ENCODE assay signal across 17 cellular contexts in the genomic region with DNA sequence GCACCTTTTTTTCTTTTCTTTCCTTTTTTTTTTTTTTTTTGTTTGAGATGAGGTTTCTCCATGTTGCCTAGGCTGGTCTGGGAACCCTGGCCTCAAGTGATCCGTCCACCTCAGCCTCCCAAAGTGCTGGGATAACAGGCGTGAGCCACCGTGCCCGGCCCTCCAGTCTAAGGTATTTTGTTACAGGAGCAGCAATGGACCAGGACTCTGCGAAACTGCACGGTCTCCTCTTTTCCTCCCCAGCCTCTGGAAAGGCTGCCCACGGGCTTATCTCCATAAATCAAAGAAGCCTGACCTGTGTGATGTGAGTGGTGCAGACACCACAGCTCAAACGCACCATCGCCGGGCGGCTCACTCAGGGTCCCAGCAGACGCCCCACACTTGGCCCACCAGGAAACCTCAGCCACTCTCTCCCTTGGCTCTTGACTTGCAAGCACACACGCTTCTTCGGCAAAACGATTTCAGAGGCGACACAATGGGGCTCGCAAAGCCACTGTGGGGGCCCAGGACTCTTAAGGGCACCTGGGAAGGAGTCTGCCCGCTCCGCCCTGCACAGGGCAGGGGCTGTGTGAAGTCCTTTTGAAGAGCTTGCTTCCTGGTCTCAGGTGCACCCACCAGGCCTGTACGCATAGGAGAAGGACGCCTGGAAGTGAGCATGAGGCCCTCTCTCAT. TPM values are rescaled to one million over a fixed set of nuclear protein-coding genes. Genes with fewer than 3 reads are reported as not detected.
DNase-seq lines count a peak whose midpoint lies in the region; ATAC-seq, FAIRE-seq and TF ChIP-seq lines count a peak whose summit lies in the region.
"Had no signal": no experiment of that assay in that cellular context is flagged by ENCODE, and none has a peak within 500 bp of the region (broad histone marks: within the 10 kb centered on the region; RNA-seq: fewer than 3 reads in every experiment).

No MANE protein-coding gene starts in this region.

- peaks cover 28 to 40% (median 35%) of the 10 kb centered on the region in 3 donors for H3K27me3 Mint-ChIP-seq in CD14-positive monocyte (ENCODE audit: low read depth in 3 of 3)
- peaks cover 34% of the 10 kb centered on the region for H3K27me3 Mint-ChIP-seq in chondrocyte (ENCODE audit: low read depth)
- H3K27me3 Mint-ChIP-seq in mesothelial cell of epicardium (ENCODE audit: low read depth) = no peaks in the 10 kb centered on the region
- peaks cover 13% of the 10 kb centered on the region for H3K27me3 Mint-ChIP-seq in endothelial cell (ENCODE audit: unreplicated experiment)
- H3K27me3 Mint-ChIP-seq: CD4-positive, alpha-beta memory T cell had no signal

- H3K27ac Mint-ChIP-seq in CD14-positive monocyte (peak overlapping the region in 4 of 7 donors; percentile 13 to 81 (median 60)), chondrocyte (ENCODE audit: unreplicated experiment) (no peak overlapping the region), mesothelial cell of epicardium (peak overlapping the region; percentile 30), endothelial cell (ENCODE audit: unreplicated experiment) (no peak overlapping the region)
- peak overlapping the region; percentile 32 for H3K27ac Mint-ChIP-seq in stimulated activated effector memory CD8-positive, alpha-beta T cell treated with anti-CD3 and anti-CD28 coated beads, Interleukin-12 subunit alpha, Interleukin-12 subunit beta, amount 100 ng/mL, for 72 hours
- H3K27ac Mint-ChIP-seq: GM23338, IgD-negative memory B cell had no signal

- no peak for TF ChIP-seq CTCF in CD14-positive monocyte (IDR thresholded peaks at IDR 0.05)
- no peak for TF ChIP-seq CTCF in chondrocyte (IDR thresholded peaks at IDR 0.05)
- TF ChIP-seq CTCF in mesothelial cell of epicardium (IDR thresholded peaks at IDR 0.05; ENCODE audit: unreplicated experiment) = no peak
- no peak for TF ChIP-seq CTCF in endothelial cell (IDR thresholded peaks at IDR 0.05; ENCODE audit: unreplicated experiment)

- FAIRE-seq in HTR-8/SVneo (lab: Jason Lieb, UNC) = no peak
- FAIRE-seq: G401.6, GM12891 had no signal

- DNase-seq in CD14-positive monocyte (ENCODE audit: low spot score) (peak; percentile 32), chondrocyte (ENCODE audit: low spot score) (peak; percentile 77), mesothelial cell of epicardium (ENCODE audit: low spot score in 2 of 2, unreplicated experiment in 2 of 2) (no peak), HTR-8/SVneo (ENCODE audit: insufficient read length, low spot score) (no peak), endothelial cell (ENCODE audit: low spot score) (no peak)
- DNase-seq in stimulated activated effector memory CD8-positive, alpha-beta T cell treated with anti-CD3 and anti-CD28 coated beads, Interleukin-12 subunit alpha, Interleukin-12 subunit beta, amount 100 ng/mL, for 72 hours (ENCODE audit: low spot score in 2 of 2) = no peak
- DNase-seq: ACHN; CD4-positive, alpha-beta memory T cell; DMS79 treated with DMSO at 0.1 percent for 48 hours; EL; H7 had no signal

- peaks cover 0 to 4% (median 0%) of the 10 kb centered on the region in 7 donors for H3K9me3 Mint-ChIP-seq in CD14-positive monocyte
- H3K9me3 Mint-ChIP-seq in chondrocyte (ENCODE audit: low read depth) = no peaks in the 10 kb centered on the region
- H3K9me3 Mint-ChIP-seq in mesothelial cell of epicardium = no peaks in the 10 kb centered on the region
- no peaks in the 10 kb centered on the region for H3K9me3 Mint-ChIP-seq in stimulated activated effector memory CD8-positive, alpha-beta T cell treated with anti-CD3 and anti-CD28 coated beads, Interleukin-12 subunit alpha, Interleukin-12 subunit beta, amount 100 ng/mL, for 72 hours
- no peaks in the 10 kb centered on the region for H3K9me3 Mint-ChIP-seq in endothelial cell (ENCODE audit: unreplicated experiment)
- H3K9me3 Mint-ChIP-seq: CD4-positive, alpha-beta memory T cell; GM23338; IgD-negative memory B cell had no signal

- peak overlapping the region in 1 of 2 donors; percentile 64 for H3K4me3 Mint-ChIP-seq in CD14-positive monocyte
- no peak overlapping the region for H3K4me3 Mint-ChIP-seq in chondrocyte (ENCODE audit: unreplicated experiment)
- H3K4me3 Mint-ChIP-seq in mesothelial cell of epicardium = no peak overlapping the region
- H3K4me3 Mint-ChIP-seq in stimulated activated effector memory CD8-positive, alpha-beta T cell treated with anti-CD3 and anti-CD28 coated beads, Interleukin-12 subunit alpha, Interleukin-12 subunit beta, amount 100 ng/mL, for 72 hours = no peak overlapping the region
- H3K4me3 Mint-ChIP-seq in endothelial cell (ENCODE audit: unreplicated experiment) = no peak overlapping the region
- H3K4me3 Mint-ChIP-seq: CD4-positive, alpha-beta memory T cell; GM23338; IgD-negative memory B cell had no signal

- H3K36me3 Mint-ChIP-seq in CD14-positive monocyte (no peaks in the 10 kb centered on the region), chondrocyte (ENCODE audit: low read depth) (no peaks in the 10 kb centered on the region), mesothelial cell of epicardium (peaks cover 34% of the 10 kb centered on the region), endothelial cell (ENCODE audit: low read depth, unreplicated experiment) (peaks cover 34% of the 10 kb centered on the region)
- H3K36me3 Mint-ChIP-seq in stimulated activated effector memory CD8-positive, alpha-beta T cell treated with anti-CD3 and anti-CD28 coated beads, Interleukin-12 subunit alpha, Interleukin-12 subunit beta, amount 100 ng/mL, for 72 hours = no peaks in the 10 kb centered on the region

- intact Hi-C loops in CD14-positive monocyte (cut with micrococcal nuclease) = no loop called here

- H3K4me1 Mint-ChIP-seq in CD14-positive monocyte (peaks cover 21% of the 10 kb centered on the region), chondrocyte (ENCODE audit: low read depth) (no peaks in the 10 kb centered on the region), mesothelial cell of epicardium (peaks cover 15% of the 10 kb centered on the region), endothelial cell (ENCODE audit: unreplicated experiment) (peaks cover 2% of the 10 kb centered on the region)
- peaks cover 6% of the 10 kb centered on the region for H3K4me1 Mint-ChIP-seq in stimulated activated effector memory CD8-positive, alpha-beta T cell treated with anti-CD3 and anti-CD28 coated beads, Interleukin-12 subunit alpha, Interleukin-12 subunit beta, amount 100 ng/mL, for 72 hours

- ATAC-seq in stimulated activated effector memory CD8-positive, alpha-beta T cell treated with anti-CD3 and anti-CD28 coated beads, Interleukin-12 subunit alpha, Interleukin-12 subunit beta, amount 100 ng/mL, for 72 hours = no peak
- ATAC-seq in GM19395 (IDR thresholded peaks at IDR 0.05; ENCODE audit: unreplicated experiment) = no peak
- ATAC-seq: GM23338 had no signal

RNA-seq across cellular contexts. Expression of gene WDR86, which starts 20.6 kb away (rescaled TPM):
- polyA plus RNA-seq in CD14-positive monocyte = under 1 TPM; 0.11 to 0.30 TPM
- total RNA-seq in chondrocyte = not detected in 3 replicates
- 259 to 274 TPM (median 266 TPM) in 3 replicates for total RNA-seq in mesothelial cell of epicardium
- 57.0 TPM for total RNA-seq in endothelial cell (ENCODE audit: unreplicated experiment)
- total RNA-seq: A172 had no signal

RNA-seq across cellular contexts. Expression of gene NUB1, which starts 47.6 kb away (rescaled TPM):
- 10 to 100 TPM; 37.2 to 39.2 TPM for polyA plus RNA-seq in CD14-positive monocyte
- 47.3 to 61.7 TPM (median 50.3 TPM) in 3 replicates for total RNA-seq in chondrocyte
- 47.7 to 52.4 TPM (median 52.3 TPM) in 3 replicates for total RNA-seq in mesothelial cell of epicardium
- 41.5 TPM for total RNA-seq in endothelial cell (ENCODE audit: unreplicated experiment)

RNA-seq across cellular contexts. Expression of gene CRYGN, which starts 50.7 kb away (rescaled TPM):
- not detected for polyA plus RNA-seq in CD14-positive monocyte
- total RNA-seq in chondrocyte (not detected in 3 replicates), mesothelial cell of epicardium (9.4 to 12.2 TPM (median 10.5 TPM) in 3 replicates), endothelial cell (ENCODE audit: unreplicated experiment) (not detected)
- total RNA-seq: A172; CD4-positive, alpha-beta memory T cell had no signal
- polyA plus RNA-seq: IgD-negative memory B cell had no signal

Comparison
In these comparisons a context has a peak if more than half of its experiments do, and no peak if none do; other contexts are left out.
1. DNase-seq: peak in CD14-positive monocyte (single experiment) and chondrocyte (single experiment); none in mesothelial cell of epicardium (0 of 2), stimulated activated effector memory CD8-positive, alpha-beta T cell treated with anti-CD3 and anti-CD28 coated beads, Interleukin-12 subunit alpha, Interleukin-12 subunit beta, amount 100 ng/mL, for 72 hours (0 of 2), HTR-8/SVneo (single experiment) and endothelial cell (single experiment).
2. H3K27ac Mint-ChIP-seq: peak in CD14-positive monocyte (4 of 7), mesothelial cell of epicardium (single experiment) and stimulated activated effector memory CD8-positive, alpha-beta T cell treated with anti-CD3 and anti-CD28 coated beads, Interleukin-12 subunit alpha, Interleukin-12 subunit beta, amount 100 ng/mL, for 72 hours (single experiment); none in chondrocyte (single experiment) and endothelial cell (single experiment).
3. RNA of gene WDR86, which starts 20.6 kb away (total RNA-seq): 259 to 274 TPM in mesothelial cell of epicardium and 57.0 TPM in endothelial cell (single experiment); not detected in chondrocyte; every median in the first group is over 10 times any median in the second.